1 cellular context compared by ENCODE assay signal in the genomic region with DNA sequence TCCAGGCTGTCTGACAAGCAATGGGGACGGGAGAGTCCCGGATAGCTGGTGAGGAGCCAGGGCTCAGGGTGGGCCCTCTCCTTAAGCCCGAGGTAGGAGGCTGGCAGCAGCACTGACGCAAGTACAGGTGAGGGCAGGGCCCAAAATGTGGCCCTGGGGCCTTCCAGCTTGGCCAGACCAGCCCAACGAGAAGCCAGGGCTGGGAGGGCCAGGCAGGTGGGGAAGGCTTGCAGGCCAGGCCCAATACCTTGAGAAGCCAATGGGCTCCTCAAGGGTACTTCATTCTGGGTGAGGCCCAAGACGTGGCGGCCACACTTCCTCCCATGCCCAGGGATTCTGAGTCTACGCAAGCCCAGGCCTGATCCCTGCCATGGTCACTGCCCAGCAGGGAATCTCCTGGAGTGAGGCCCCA.
TF ChIP-seq lines count a peak whose summit lies in the region.

No MANE protein-coding gene starts in this region.

TF ChIP-seq in H1, 55 proteins besides CTCF, POLR2A, EP300 and RAD21:
- TF ChIP-seq ASH2L (IDR thresholded peaks at IDR 0.05; ENCODE audit: low read length) (no peak), HDAC6 (IDR thresholded peaks at IDR 0.05; ENCODE audit: low read depth, low read length) (no peak), SAP30 (IDR thresholded peaks at IDR 0.05; ENCODE audit: insufficient read depth, insufficient replicate concordance, low read length) (no peak), SUZ12 (IDR thresholded peaks at IDR 0.05; ENCODE audit: low read length) (no peak), KDM5A (IDR thresholded peaks at IDR 0.05; ENCODE audit: low read length) (no peak), RFX5 (IDR thresholded peaks at IDR 0.05; ENCODE audit: borderline replicate concordance, low read depth, low read length) (no peak), CHD2 (IDR thresholded peaks at IDR 0.05; ENCODE audit: low read length) (no peak), POLR2AphosphoS5 (IDR thresholded peaks at IDR 0.05; ENCODE audit: low read depth, low read length) (no peak), SP4 (IDR thresholded peaks at IDR 0.05; ENCODE audit: low read length) (no peak), GTF2F1 (IDR thresholded peaks at IDR 0.05; ENCODE audit: borderline replicate concordance, low read depth, low read length) (no peak), JUND (IDR thresholded peaks at IDR 0.05; ENCODE audit: low read length) (no peak), EGR1 (IDR thresholded peaks at IDR 0.05; ENCODE audit: borderline replicate concordance, low read depth, low read length) (no peak), BRCA1 (IDR thresholded peaks at IDR 0.05; ENCODE audit: low read depth, low read length) (no peak), SIX5 (IDR thresholded peaks at IDR 0.05; ENCODE audit: low read depth, low read length) (no peak), SRF (IDR thresholded peaks at IDR 0.05; ENCODE audit: low read depth, low read length) (no peak), RBBP5 (IDR thresholded peaks at IDR 0.05; ENCODE audit: borderline replicate concordance, low read depth, low read length) (no peak), PHF8 (conservative IDR thresholded peaks at IDR 0.05; ENCODE audit: low read depth, low read length) (no peak), CBX5 (IDR thresholded peaks at IDR 0.05; ENCODE audit: low read depth, low read length) (no peak), SIRT6 (IDR thresholded peaks at IDR 0.05; ENCODE audit: low read length) (no peak)
- TF ChIP-seq, protein P1, sequence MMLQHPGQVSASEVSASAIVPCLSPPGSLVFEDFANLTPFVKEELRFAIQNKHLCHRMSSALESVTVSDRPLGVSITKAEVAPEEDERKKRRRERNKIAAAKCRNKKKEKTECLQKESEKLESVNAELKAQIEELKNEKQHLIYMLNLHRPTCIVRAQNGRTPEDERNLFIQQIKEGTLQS (IDR thresholded peaks at IDR 0.05; ENCODE audit: insufficient read depth, low read depth, low read length), result no peak
TF ChIP-seq in H1: peak in this region for 0.
